ENCODE assay signal across 10 cellular contexts in genomic region chr7:5630670-5631069, GRCh38. TPM values are rescaled to one million over a fixed set of nuclear protein-coding genes. Genes with fewer than 3 reads are reported as not detected.
A peak's percentile ranks its signal among the peaks of the same experiment; 100 is the strongest.
DNase-seq lines count a peak whose midpoint lies in the region; ATAC-seq and TF ChIP-seq lines count a peak whose summit lies in the region.
"Had no signal": no experiment of that assay in that cellular context is flagged by ENCODE, and none has a peak within 500 bp of the region (broad histone marks: within the 10 kb centered on the region; RNA-seq: fewer than 3 reads in every experiment).

No MANE protein-coding gene starts in this region.

- DNase-seq in M059J (ENCODE audit: low read depth) (peak; percentile 29), esophagus squamous epithelium (lab: John Stamatoyannopoulos, UW) (no peak), NCI-H226 (no peak), pons (ENCODE audit: low spot score) (no peak)
- DNase-seq in activated CD8-positive, alpha-beta memory T cell treated with anti-CD3 and anti-CD28 coated beads, Interleukin-2, amount 50 U/mL, for 4 hours = peak; percentile 57
- peak; percentile 10 for DNase-seq in stimulated activated CD8-positive, alpha-beta memory T cell treated with anti-CD3 and anti-CD28 coated beads, Interleukin-15, amount 100 ng/mL, for 24 hours (ENCODE audit: low read depth)

- no peak for ATAC-seq in HG02610 (IDR thresholded peaks at IDR 0.05; ENCODE audit: unreplicated experiment)
- no peak for ATAC-seq in GM18873 (IDR thresholded peaks at IDR 0.05; ENCODE audit: low FRiP score, unreplicated experiment)

- intact Hi-C loops in esophagus squamous epithelium (cut with DNase I) = no loop called here

- peak overlapping the region in 3 of 4 donors; percentile 36 to 42 (median 38) for H3K27ac ChIP-seq in esophagus squamous epithelium
- H3K27ac ChIP-seq: KMS-11, SJSA1 had no signal

- H3K9me3 ChIP-seq in esophagus squamous epithelium = no peaks in the 10 kb centered on the region
- H3K9me3 ChIP-seq: SJSA1 had no signal

- 59 to 69% methylated on average over 4 to 6 of the region's 7 CpGs for WGBS in esophagus squamous epithelium, 2 donors

- H3K4me3 ChIP-seq in esophagus squamous epithelium = no peak overlapping the region
- H3K4me3 ChIP-seq: SJSA1 had no signal

- no peak for TF ChIP-seq POLR2A in esophagus squamous epithelium (IDR thresholded peaks at IDR 0.05)

- no peak for TF ChIP-seq CTCF in esophagus squamous epithelium (IDR thresholded peaks at IDR 0.05)

- peaks cover 0 to 64% (median 0%) of the 10 kb centered on the region in 3 donors for H3K36me3 ChIP-seq in esophagus squamous epithelium

- no peaks in the 10 kb centered on the region for H3K27me3 ChIP-seq in esophagus squamous epithelium
- H3K27me3 ChIP-seq: SJSA1 had no signal

- peaks cover 12 to 70% (median 27%) of the 10 kb centered on the region in 3 donors for H3K4me1 ChIP-seq in esophagus squamous epithelium

RNA-seq across cellular contexts. Expression of gene FSCN1, which starts 38.1 kb away (rescaled TPM):
- 96.7 and 132 TPM in 2 replicates for total RNA-seq in M059J (2014; rRNA removed; shearing (Covaris generic))
- total RNA-seq in esophagus squamous epithelium = 100 to 1,000 TPM in 2 of 4 donors, 10 to 100 TPM in 2; 63.9 to 236 (median 102) TPM

Comparison
In these comparisons a context has a peak if more than half of its experiments do, and no peak if none do; other contexts are left out.
1. DNase-seq: peak in M059J (single experiment), activated CD8-positive, alpha-beta memory T cell treated with anti-CD3 and anti-CD28 coated beads, Interleukin-2, amount 50 U/mL, for 4 hours (single experiment) and stimulated activated CD8-positive, alpha-beta memory T cell treated with anti-CD3 and anti-CD28 coated beads, Interleukin-15, amount 100 ng/mL, for 24 hours (single experiment); none in esophagus squamous epithelium (single experiment), NCI-H226 (single experiment) and pons (single experiment).